8 cellular contexts compared by ENCODE assay signal in the genomic region with DNA sequence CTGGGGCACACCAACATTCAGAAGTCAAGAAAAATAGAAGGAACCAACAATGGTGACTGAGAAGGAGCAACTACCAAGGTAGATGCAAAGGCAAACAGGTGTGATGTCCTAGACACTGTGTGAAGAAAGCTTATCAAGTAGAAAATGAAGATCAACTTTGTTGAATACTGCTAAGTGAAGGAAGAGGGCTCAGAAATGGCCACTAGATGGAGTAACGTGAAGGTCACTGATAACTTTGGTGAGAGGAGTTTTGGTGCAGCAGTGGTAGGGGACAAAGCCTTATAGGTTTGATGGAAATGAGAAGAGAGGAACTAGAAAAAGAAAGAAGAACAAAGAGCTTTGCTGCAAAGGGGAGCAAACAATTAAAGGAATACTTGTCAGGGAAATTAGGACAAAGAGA. TPM values are rescaled to one million over a fixed set of nuclear protein-coding genes. Genes with fewer than 3 reads are reported as not detected.
A peak's percentile ranks its signal among the peaks of the same experiment; 100 is the strongest.
DNase-seq lines count a peak whose midpoint lies in the region; ATAC-seq and TF ChIP-seq lines count a peak whose summit lies in the region.

No MANE protein-coding gene starts in this region.

- peaks cover 1% of the 10 kb centered on the region; the same call in 1 of the 2 replicates for H3K27me3 Mint-ChIP-seq in HFFc6 (ENCODE audit: insufficient read depth)

- H3K4me3 Mint-ChIP-seq in HFFc6: no peak overlapping the region

- H3K36me3 Mint-ChIP-seq in HFFc6 (ENCODE audit: low read depth): no peaks in the 10 kb centered on the region

- TF ChIP-seq CTCF in HFFc6 (IDR thresholded peaks at IDR 0.05): peak; percentile 56
- TF ChIP-seq CTCF in kidney epithelial cell (IDR thresholded peaks at IDR 0.05; ENCODE audit: insufficient read depth, low read length, poor library complexity, severe bottlenecking): peak; percentile 58

- no peaks in the 10 kb centered on the region for H3K9me3 Mint-ChIP-seq in HFFc6

- no peaks in the 10 kb centered on the region for H3K36me3 ChIP-seq in kidney epithelial cell (ENCODE audit: control insufficient read depth, insufficient read depth, low read length)

- H3K27ac Mint-ChIP-seq in HFFc6: no peak overlapping the region

- no peaks in the 10 kb centered on the region for H3K4me1 Mint-ChIP-seq in HFFc6 (ENCODE audit: low read depth)

- DNase-seq in DMS114 treated with DMSO at 0.1 percent for 48 hours (lab: John Stamatoyannopoulos, UW; ENCODE audit: unreplicated experiment) (peak; percentile 4), HFFc6 (no peak), kidney epithelial cell (ENCODE audit: low read depth) (no peak), NCI-H2029 treated with DMSO at 0.1 percent for 48 hours (lab: John Stamatoyannopoulos, UW) (no peak), islet precursor cell (no peak), caudate nucleus (lab: John Stamatoyannopoulos, UW) (no peak), NCI-H345 (lab: John Stamatoyannopoulos, UW) (no peak)

- ATAC-seq in SK-N-SH treated with all-trans-retinoic acid at 6 μM for 48 hours: peak; percentile 59; the same call in 1 of the 3 replicates

- H3K4me3 ChIP-seq in kidney epithelial cell (ENCODE audit: low read depth, low read length): no peak overlapping the region

- H3K27me3 ChIP-seq in kidney epithelial cell (ENCODE audit: control insufficient read depth, insufficient read depth, low read length): no peaks in the 10 kb centered on the region

- no peak overlapping the region for H3K27ac ChIP-seq in caudate nucleus (ENCODE audit: low read depth, low read length)

TF ChIP-seq in SK-N-SH treated with all-trans-retinoic acid at 6 μM for 48 hours, 23 proteins besides CTCF, POLR2A, EP300 and RAD21:
- TF ChIP-seq ZNF8 (CRISPR knock-in tag; IDR thresholded peaks at IDR 0.05): no peak
- no peak for TF ChIP-seq GLIS3 (CRISPR knock-in tag; IDR thresholded peaks at IDR 0.05)
- TF ChIP-seq ZNF565 (CRISPR knock-in tag; conservative IDR thresholded peaks at IDR 0.05; ENCODE audit: low read depth): no peak
- TF ChIP-seq ZFP30 (CRISPR knock-in tag; IDR thresholded peaks at IDR 0.05): no peak
- TF ChIP-seq ARNTL (CRISPR knock-in tag; IDR thresholded peaks at IDR 0.05; ENCODE audit: borderline replicate concordance, low read depth): no peak
- TF ChIP-seq CSDC2 (CRISPR knock-in tag; IDR thresholded peaks at IDR 0.05): no peak
- no peak for TF ChIP-seq PPARA (CRISPR knock-in tag; IDR thresholded peaks at IDR 0.05; ENCODE audit: borderline replicate concordance)
- TF ChIP-seq, protein P1, sequence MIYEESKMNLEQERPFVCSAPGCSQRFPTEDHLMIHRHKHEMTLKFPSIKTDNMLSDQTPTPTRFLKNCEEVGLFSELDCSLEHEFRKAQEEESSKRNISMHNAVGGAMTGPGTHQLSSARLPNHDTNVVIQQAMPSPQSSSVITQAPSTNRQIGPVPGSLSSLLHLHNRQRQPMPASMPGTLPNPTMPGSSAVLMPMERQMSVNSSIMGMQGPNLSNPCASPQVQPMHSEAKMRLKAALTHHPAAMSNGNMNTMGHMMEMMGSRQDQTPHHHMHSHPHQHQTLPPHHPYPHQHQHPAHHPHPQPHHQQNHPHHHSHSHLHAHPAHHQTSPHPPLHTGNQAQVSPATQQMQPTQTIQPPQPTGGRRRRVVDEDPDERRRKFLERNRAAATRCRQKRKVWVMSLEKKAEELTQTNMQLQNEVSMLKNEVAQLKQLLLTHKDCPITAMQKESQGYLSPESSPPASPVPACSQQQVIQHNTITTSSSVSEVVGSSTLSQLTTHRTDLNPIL (CRISPR knock-in tag; IDR thresholded peaks at IDR 0.05; ENCODE audit: low read depth): no peak
- TF ChIP-seq ISL1 (CRISPR knock-in tag; IDR thresholded peaks at IDR 0.05): no peak
- TF ChIP-seq, protein P2, sequence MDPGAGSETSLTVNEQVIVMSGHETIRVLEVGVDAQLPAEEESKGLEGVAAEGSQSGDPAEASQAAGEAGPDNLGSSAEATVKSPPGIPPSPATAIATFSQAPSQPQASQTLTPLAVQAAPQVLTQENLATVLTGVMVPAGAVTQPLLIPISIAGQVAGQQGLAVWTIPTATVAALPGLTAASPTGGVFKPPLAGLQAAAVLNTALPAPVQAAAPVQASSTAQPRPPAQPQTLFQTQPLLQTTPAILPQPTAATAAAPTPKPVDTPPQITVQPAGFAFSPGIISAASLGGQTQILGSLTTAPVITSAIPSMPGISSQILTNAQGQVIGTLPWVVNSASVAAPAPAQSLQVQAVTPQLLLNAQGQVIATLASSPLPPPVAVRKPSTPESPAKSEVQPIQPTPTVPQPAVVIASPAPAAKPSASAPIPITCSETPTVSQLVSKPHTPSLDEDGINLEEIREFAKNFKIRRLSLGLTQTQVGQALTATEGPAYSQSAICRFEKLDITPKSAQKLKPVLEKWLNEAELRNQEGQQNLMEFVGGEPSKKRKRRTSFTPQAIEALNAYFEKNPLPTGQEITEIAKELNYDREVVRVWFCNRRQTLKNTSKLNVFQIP (CRISPR knock-in tag; IDR thresholded peaks at IDR 0.05; ENCODE audit: borderline replicate concordance, low read depth): no peak
- TF ChIP-seq, protein P3, sequence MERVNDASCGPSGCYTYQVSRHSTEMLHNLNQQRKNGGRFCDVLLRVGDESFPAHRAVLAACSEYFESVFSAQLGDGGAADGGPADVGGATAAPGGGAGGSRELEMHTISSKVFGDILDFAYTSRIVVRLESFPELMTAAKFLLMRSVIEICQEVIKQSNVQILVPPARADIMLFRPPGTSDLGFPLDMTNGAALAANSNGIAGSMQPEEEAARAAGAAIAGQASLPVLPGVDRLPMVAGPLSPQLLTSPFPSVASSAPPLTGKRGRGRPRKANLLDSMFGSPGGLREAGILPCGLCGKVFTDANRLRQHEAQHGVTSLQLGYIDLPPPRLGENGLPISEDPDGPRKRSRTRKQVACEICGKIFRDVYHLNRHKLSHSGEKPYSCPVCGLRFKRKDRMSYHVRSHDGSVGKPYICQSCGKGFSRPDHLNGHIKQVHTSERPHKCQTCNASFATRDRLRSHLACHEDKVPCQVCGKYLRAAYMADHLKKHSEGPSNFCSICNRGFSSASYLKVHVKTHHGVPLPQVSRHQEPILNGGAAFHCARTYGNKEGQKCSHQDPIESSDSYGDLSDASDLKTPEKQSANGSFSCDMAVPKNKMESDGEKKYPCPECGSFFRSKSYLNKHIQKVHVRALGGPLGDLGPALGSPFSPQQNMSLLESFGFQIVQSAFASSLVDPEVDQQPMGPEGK (CRISPR knock-in tag; IDR thresholded peaks at IDR 0.05; ENCODE audit: borderline replicate concordance): no peak
- no peak for TF ChIP-seq TOX (CRISPR knock-in tag; IDR thresholded peaks at IDR 0.05; ENCODE audit: borderline replicate concordance)

RNA-seq across cellular contexts. Expression of a gene that starts 23.5 kb away (rescaled TPM):
- not detected for total RNA-seq in HFFc6 (2021; fragmentation: NEBNext Ultra II Directional; extraction: Animal tissue kit (Norgen Biotek cat#: 25700))
- total RNA-seq in kidney epithelial cell: not detected in 2 replicates

RNA-seq across cellular contexts. Expression of a gene that starts 48.6 kb away (rescaled TPM):
- total RNA-seq in HFFc6 (2021; fragmentation: NEBNext Ultra II Directional; extraction: Animal tissue kit (Norgen Biotek cat#: 25700)): 1 to 10 TPM; 3.0 to 5.8 (median 4.1) TPM
- total RNA-seq in kidney epithelial cell: 4.6 and 5.5 TPM in 2 replicates
